Comparison of ENCODE assay signal across 1 cellular context in genomic region chr5:85604378-85604777, GRCh38.
TF ChIP-seq lines count a peak whose summit lies in the region.

No MANE protein-coding gene starts in this region.

TF ChIP-seq in HepG2, 621 proteins besides CTCF, POLR2A, EP300 and RAD21 (continued from another document):
- no peak for TF ChIP-seq HCFC1 (IDR thresholded peaks at IDR 0.05; ENCODE audit: low read depth, low read length)
- TF ChIP-seq FOXO1 (CRISPR knock-in tag; IDR thresholded peaks at IDR 0.05): no peak
- TF ChIP-seq GABPA (IDR thresholded peaks at IDR 0.05; ENCODE audit: low read depth, low read length): no peak
- no peak for TF ChIP-seq GABPA (CRISPR knock-in tag; IDR thresholded peaks at IDR 0.05; ENCODE audit: low read depth)
- no peak for TF ChIP-seq ZNF329 (CRISPR knock-in tag; IDR thresholded peaks at IDR 0.05; ENCODE audit: low read depth)
- TF ChIP-seq KDM1A (CRISPR knock-in tag; IDR thresholded peaks at IDR 0.05): no peak
- no peak for TF ChIP-seq ZNF773 (CRISPR knock-in tag; IDR thresholded peaks at IDR 0.05; ENCODE audit: borderline replicate concordance)
- TF ChIP-seq RELA (CRISPR knock-in tag; IDR thresholded peaks at IDR 0.05): no peak
- TF ChIP-seq ELF3 (CRISPR knock-in tag; IDR thresholded peaks at IDR 0.05): no peak
- TF ChIP-seq NFYB (CRISPR knock-in tag; IDR thresholded peaks at IDR 0.05): no peak
- TF ChIP-seq ZNF501 (CRISPR knock-in tag; IDR thresholded peaks at IDR 0.05): no peak
